In the genomic region with DNA sequence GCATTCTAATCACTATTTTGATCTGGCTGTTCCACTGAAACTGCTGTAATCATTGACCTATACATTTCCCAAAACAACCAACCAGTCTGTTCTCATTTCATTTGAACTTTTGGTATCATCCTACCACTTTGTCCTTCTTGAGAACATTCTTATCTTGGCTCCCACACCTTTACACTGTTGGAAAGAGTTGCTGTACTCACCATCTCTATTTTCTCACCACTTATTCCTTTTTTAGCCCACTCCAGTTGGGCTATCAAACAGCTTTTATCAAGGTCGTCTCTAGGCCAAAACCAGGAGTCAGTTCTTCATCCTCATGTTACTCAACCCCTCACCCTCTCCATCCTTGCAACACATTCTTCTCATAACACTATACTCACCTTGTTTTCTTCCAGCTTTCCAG, we compare ENCODE assay signal across 1 cellular context.
TF ChIP-seq lines count a peak whose summit lies in the region.

No MANE protein-coding gene starts in this region.

TF ChIP-seq in K562, 482 proteins besides CTCF, POLR2A, EP300 and RAD21 (continued from another document):
- TF ChIP-seq, protein P1, sequence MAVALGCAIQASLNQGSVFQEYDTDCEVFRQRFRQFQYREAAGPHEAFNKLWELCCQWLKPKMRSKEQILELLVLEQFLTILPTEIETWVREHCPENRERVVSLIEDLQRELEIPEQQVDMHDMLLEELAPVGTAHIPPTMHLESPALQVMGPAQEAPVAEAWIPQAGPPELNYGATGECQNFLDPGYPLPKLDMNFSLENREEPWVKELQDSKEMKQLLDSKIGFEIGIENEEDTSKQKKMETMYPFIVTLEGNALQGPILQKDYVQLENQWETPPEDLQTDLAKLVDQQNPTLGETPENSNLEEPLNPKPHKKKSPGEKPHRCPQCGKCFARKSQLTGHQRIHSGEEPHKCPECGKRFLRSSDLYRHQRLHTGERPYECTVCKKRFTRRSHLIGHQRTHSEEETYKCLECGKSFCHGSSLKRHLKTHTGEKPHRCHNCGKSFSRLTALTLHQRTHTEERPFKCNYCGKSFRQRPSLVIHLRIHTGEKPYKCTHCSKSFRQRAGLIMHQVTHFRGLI (CRISPR knock-in tag; IDR thresholded peaks at IDR 0.05): no peak
- TF ChIP-seq ZNF696 (CRISPR knock-in tag; conservative IDR thresholded peaks at IDR 0.05): no peak
- no peak for TF ChIP-seq POLR3G (IDR thresholded peaks at IDR 0.05; ENCODE audit: extremely low read depth, insufficient read length, insufficient replicate concordance)
- 0 out of 4 replicates have a peak, but pooled peaks of 1 of the 2 experiments have one; percentile 22 for TF ChIP-seq KDM1A (IDR thresholded peaks at IDR 0.05)
- TF ChIP-seq ZBTB8A (IDR thresholded peaks at IDR 0.05; ENCODE audit: partially characterized antibody): no peak
- TF ChIP-seq SMARCE1 (IDR thresholded peaks at IDR 0.05): peak; percentile 53; the same call in 1 of the 2 replicates
- TF ChIP-seq LCOR (CRISPR knock-in tag; IDR thresholded peaks at IDR 0.05): no peak
- TF ChIP-seq PYGO2 (tag; IDR thresholded peaks at IDR 0.05): no peak
- TF ChIP-seq ASH1L (IDR thresholded peaks at IDR 0.05; ENCODE audit: borderline replicate concordance, low read depth, partially characterized antibody): no peak
- TF ChIP-seq CCAR2 (IDR thresholded peaks at IDR 0.05; ENCODE audit: low read depth, low read length): no peak
- no peak for TF ChIP-seq ZNF507 (tag; conservative IDR thresholded peaks at IDR 0.05)
- no peak for TF ChIP-seq CHCHD3 (CRISPR knock-in tag; IDR thresholded peaks at IDR 0.05)
- TF ChIP-seq NUFIP1 (IDR thresholded peaks at IDR 0.05; ENCODE audit: partially characterized antibody): no peak
- peak; percentile 73 for TF ChIP-seq TEAD4 (IDR thresholded peaks at IDR 0.05; ENCODE audit: low read length)
- no peak for TF ChIP-seq TEAD4 (CRISPR knock-in tag; IDR thresholded peaks at IDR 0.05; ENCODE audit: borderline replicate concordance)
- TF ChIP-seq PRMT5 (CRISPR knock-in tag; IDR thresholded peaks at IDR 0.05): no peak
- TF ChIP-seq, protein P2, sequence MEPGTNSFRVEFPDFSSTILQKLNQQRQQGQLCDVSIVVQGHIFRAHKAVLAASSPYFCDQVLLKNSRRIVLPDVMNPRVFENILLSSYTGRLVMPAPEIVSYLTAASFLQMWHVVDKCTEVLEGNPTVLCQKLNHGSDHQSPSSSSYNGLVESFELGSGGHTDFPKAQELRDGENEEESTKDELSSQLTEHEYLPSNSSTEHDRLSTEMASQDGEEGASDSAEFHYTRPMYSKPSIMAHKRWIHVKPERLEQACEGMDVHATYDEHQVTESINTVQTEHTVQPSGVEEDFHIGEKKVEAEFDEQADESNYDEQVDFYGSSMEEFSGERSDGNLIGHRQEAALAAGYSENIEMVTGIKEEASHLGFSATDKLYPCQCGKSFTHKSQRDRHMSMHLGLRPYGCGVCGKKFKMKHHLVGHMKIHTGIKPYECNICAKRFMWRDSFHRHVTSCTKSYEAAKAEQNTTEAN (CRISPR knock-in tag; IDR thresholded peaks at IDR 0.05): no peak
- TF ChIP-seq, protein P3, sequence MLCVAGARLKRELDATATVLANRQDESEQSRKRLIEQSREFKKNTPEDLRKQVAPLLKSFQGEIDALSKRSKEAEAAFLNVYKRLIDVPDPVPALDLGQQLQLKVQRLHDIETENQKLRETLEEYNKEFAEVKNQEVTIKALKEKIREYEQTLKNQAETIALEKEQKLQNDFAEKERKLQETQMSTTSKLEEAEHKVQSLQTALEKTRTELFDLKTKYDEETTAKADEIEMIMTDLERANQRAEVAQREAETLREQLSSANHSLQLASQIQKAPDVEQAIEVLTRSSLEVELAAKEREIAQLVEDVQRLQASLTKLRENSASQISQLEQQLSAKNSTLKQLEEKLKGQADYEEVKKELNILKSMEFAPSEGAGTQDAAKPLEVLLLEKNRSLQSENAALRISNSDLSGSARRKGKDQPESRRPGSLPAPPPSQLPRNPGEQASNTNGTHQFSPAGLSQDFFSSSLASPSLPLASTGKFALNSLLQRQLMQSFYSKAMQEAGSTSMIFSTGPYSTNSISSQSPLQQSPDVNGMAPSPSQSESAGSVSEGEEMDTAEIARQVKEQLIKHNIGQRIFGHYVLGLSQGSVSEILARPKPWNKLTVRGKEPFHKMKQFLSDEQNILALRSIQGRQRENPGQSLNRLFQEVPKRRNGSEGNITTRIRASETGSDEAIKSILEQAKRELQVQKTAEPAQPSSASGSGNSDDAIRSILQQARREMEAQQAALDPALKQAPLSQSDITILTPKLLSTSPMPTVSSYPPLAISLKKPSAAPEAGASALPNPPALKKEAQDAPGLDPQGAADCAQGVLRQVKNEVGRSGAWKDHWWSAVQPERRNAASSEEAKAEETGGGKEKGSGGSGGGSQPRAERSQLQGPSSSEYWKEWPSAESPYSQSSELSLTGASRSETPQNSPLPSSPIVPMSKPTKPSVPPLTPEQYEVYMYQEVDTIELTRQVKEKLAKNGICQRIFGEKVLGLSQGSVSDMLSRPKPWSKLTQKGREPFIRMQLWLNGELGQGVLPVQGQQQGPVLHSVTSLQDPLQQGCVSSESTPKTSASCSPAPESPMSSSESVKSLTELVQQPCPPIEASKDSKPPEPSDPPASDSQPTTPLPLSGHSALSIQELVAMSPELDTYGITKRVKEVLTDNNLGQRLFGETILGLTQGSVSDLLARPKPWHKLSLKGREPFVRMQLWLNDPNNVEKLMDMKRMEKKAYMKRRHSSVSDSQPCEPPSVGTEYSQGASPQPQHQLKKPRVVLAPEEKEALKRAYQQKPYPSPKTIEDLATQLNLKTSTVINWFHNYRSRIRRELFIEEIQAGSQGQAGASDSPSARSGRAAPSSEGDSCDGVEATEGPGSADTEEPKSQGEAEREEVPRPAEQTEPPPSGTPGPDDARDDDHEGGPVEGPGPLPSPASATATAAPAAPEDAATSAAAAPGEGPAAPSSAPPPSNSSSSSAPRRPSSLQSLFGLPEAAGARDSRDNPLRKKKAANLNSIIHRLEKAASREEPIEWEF (CRISPR knock-in tag; IDR thresholded peaks at IDR 0.05): no peak
- TF ChIP-seq, protein P4, sequence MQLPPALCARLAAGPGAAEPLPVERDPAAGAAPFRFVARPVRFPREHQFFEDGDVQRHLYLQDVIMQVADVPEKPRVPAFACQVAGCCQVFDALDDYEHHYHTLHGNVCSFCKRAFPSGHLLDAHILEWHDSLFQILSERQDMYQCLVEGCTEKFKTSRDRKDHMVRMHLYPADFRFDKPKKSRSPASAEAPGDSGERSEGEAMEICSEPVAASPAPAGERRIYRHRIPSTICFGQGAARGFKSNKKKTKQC (CRISPR knock-in tag; IDR thresholded peaks at IDR 0.05): no peak
- no peak for TF ChIP-seq MYC (IDR thresholded peaks at IDR 0.05; ENCODE audit: low read depth, low read length)
- TF ChIP-seq MYC (CRISPR knock-in tag; IDR thresholded peaks at IDR 0.05; ENCODE audit: borderline replicate concordance, low read depth): no peak
- TF ChIP-seq ZNF224 (CRISPR knock-in tag; IDR thresholded peaks at IDR 0.05): no peak
- TF ChIP-seq SIRT6 (IDR thresholded peaks at IDR 0.05; ENCODE audit: low read depth, low read length): no peak
- TF ChIP-seq TOE1 (IDR thresholded peaks at IDR 0.05; ENCODE audit: borderline replicate concordance): no peak
- TF ChIP-seq TOE1 (CRISPR knock-in tag; IDR thresholded peaks at IDR 0.05; ENCODE audit: borderline replicate concordance, low read depth): no peak
- TF ChIP-seq, protein P5, sequence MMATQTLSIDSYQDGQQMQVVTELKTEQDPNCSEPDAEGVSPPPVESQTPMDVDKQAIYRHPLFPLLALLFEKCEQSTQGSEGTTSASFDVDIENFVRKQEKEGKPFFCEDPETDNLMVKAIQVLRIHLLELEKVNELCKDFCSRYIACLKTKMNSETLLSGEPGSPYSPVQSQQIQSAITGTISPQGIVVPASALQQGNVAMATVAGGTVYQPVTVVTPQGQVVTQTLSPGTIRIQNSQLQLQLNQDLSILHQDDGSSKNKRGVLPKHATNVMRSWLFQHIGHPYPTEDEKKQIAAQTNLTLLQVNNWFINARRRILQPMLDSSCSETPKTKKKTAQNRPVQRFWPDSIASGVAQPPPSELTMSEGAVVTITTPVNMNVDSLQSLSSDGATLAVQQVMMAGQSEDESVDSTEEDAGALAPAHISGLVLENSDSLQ (IDR thresholded peaks at IDR 0.05): no peak
- no peak for TF ChIP-seq CHD2 (IDR thresholded peaks at IDR 0.05; ENCODE audit: low read depth, low read length)
- TF ChIP-seq NEUROD1 (IDR thresholded peaks at IDR 0.05; ENCODE audit: borderline replicate concordance, low read depth, low read length, partially characterized antibody): no peak
- no peak for TF ChIP-seq ESRRB (CRISPR knock-in tag; IDR thresholded peaks at IDR 0.05; ENCODE audit: borderline replicate concordance)
- TF ChIP-seq TAL1 (IDR thresholded peaks at IDR 0.05): peak; percentile 78
- TF ChIP-seq CC2D1A (IDR thresholded peaks at IDR 0.05): peak; percentile 10; the same call in 1 of the 2 replicates
- TF ChIP-seq KLF16 (IDR thresholded peaks at IDR 0.05): no peak; the same call in 1 of the 2 replicates
- TF ChIP-seq CBFA2T3 (IDR thresholded peaks at IDR 0.05): peak; percentile 90
- no peak for TF ChIP-seq ZNF699 (CRISPR knock-in tag; IDR thresholded peaks at IDR 0.05; ENCODE audit: insufficient replicate concordance)
- TF ChIP-seq SOX6 (IDR thresholded peaks at IDR 0.05): peak; percentile 72
- TF ChIP-seq PURB (CRISPR knock-in tag; IDR thresholded peaks at IDR 0.05; ENCODE audit: low read depth): no peak
- no peak for TF ChIP-seq JUND (IDR thresholded peaks at IDR 0.05; ENCODE audit: borderline replicate concordance, low read depth, low read length)
- TF ChIP-seq JUND (tag; IDR thresholded peaks at IDR 0.05; ENCODE audit: borderline replicate concordance, low read depth, low read length): 0 out of 3 replicates have a peak, but pooled peaks have one; percentile 29
- TF ChIP-seq, protein P6, sequence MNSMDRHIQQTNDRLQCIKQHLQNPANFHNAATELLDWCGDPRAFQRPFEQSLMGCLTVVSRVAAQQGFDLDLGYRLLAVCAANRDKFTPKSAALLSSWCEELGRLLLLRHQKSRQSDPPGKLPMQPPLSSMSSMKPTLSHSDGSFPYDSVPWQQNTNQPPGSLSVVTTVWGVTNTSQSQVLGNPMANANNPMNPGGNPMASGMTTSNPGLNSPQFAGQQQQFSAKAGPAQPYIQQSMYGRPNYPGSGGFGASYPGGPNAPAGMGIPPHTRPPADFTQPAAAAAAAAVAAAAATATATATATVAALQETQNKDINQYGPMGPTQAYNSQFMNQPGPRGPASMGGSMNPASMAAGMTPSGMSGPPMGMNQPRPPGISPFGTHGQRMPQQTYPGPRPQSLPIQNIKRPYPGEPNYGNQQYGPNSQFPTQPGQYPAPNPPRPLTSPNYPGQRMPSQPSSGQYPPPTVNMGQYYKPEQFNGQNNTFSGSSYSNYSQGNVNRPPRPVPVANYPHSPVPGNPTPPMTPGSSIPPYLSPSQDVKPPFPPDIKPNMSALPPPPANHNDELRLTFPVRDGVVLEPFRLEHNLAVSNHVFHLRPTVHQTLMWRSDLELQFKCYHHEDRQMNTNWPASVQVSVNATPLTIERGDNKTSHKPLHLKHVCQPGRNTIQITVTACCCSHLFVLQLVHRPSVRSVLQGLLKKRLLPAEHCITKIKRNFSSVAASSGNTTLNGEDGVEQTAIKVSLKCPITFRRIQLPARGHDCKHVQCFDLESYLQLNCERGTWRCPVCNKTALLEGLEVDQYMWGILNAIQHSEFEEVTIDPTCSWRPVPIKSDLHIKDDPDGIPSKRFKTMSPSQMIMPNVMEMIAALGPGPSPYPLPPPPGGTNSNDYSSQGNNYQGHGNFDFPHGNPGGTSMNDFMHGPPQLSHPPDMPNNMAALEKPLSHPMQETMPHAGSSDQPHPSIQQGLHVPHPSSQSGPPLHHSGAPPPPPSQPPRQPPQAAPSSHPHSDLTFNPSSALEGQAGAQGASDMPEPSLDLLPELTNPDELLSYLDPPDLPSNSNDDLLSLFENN (IDR thresholded peaks at IDR 0.05; ENCODE audit: low read depth in 2 of 2, low read length in 2 of 2): no peak
- TF ChIP-seq, protein P7, sequence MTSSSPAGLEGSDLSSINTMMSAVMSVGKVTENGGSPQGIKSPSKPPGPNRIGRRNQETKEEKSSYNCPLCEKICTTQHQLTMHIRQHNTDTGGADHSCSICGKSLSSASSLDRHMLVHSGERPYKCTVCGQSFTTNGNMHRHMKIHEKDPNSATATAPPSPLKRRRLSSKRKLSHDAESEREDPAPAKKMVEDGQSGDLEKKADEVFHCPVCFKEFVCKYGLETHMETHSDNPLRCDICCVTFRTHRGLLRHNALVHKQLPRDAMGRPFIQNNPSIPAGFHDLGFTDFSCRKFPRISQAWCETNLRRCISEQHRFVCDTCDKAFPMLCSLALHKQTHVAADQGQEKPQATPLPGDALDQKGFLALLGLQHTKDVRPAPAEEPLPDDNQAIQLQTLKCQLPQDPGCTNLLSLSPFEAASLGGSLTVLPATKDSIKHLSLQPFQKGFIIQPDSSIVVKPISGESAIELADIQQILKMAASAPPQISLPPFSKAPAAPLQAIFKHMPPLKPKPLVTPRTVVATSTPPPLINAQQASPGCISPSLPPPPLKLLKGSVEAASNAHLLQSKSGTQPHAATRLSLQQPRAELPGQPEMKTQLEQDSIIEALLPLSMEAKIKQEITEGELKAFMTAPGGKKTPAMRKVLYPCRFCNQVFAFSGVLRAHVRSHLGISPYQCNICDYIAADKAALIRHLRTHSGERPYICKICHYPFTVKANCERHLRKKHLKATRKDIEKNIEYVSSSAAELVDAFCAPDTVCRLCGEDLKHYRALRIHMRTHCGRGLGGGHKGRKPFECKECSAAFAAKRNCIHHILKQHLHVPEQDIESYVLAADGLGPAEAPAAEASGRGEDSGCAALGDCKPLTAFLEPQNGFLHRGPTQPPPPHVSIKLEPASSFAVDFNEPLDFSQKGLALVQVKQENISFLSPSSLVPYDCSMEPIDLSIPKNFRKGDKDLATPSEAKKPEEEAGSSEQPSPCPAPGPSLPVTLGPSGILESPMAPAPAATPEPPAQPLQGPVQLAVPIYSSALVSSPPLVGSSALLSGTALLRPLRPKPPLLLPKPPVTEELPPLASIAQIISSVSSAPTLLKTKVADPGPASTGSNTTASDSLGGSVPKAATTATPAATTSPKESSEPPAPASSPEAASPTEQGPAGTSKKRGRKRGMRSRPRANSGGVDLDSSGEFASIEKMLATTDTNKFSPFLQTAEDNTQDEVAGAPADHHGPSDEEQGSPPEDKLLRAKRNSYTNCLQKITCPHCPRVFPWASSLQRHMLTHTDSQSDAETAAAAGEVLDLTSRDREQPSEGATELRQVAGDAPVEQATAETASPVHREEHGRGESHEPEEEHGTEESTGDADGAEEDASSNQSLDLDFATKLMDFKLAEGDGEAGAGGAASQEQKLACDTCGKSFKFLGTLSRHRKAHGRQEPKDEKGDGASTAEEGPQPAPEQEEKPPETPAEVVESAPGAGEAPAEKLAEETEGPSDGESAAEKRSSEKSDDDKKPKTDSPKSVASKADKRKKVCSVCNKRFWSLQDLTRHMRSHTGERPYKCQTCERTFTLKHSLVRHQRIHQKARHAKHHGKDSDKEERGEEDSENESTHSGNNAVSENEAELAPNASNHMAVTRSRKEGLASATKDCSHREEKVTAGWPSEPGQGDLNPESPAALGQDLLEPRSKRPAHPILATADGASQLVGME (CRISPR knock-in tag; IDR thresholded peaks at IDR 0.05): no peak
- TF ChIP-seq SMARCC2 (IDR thresholded peaks at IDR 0.05; ENCODE audit: low read depth): no peak
- TF ChIP-seq SNIP1 (IDR thresholded peaks at IDR 0.05; ENCODE audit: low read depth): no peak
- TF ChIP-seq ZNF311 (CRISPR knock-in tag; IDR thresholded peaks at IDR 0.05): no peak
- no peak for TF ChIP-seq SLC30A9 (CRISPR knock-in tag; IDR thresholded peaks at IDR 0.05)
